In the genomic region with DNA sequence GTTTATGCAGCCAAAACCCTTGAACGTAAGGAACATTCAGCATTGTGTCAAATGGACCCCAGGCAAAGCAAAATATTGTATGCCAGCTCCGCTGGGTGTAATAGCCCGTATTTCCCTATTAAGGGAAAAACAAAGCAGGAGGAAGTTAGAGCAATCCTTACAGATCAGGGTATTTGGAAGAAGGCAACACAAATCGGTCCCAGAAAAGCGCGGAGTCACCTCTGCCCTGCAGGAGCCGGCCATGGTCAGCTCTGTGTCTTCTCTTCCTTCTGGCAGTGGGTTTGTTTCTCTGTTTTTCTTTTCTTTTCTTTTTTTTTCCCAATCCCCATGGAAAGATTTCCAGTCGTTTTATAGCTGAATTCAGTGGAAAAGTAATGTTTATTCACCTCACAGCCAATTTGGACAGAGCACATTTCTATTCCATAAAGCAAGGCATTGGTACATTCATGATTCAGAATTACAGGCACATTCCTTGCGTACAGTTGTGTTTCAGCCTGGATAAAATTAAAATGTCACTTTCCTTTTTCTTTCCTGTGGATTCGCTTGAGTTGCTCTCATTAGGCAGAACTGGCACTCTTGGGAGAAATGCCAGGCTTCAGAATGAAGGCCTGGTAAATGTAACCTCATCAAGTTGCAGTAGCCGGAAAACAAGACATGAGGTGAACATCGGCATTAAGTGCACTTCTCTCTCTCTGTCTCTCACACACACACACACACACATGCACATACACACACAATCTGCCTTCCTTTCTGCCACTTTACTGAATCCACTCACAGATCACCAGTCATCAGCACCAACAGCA, we compare ENCODE assay signal across 14 cellular contexts.
DNase-seq lines count a peak whose midpoint lies in the region; ATAC-seq and TF ChIP-seq lines count a peak whose summit lies in the region.
"Had no signal": no experiment of that assay in that cellular context is flagged by ENCODE, and none has a peak within 500 bp of the region (broad histone marks: within the 10 kb centered on the region; RNA-seq: fewer than 3 reads in every experiment).

No MANE protein-coding gene starts in this region.

- no peak overlapping the region for H3K4me2 ChIP-seq in mesenchymal stem cell (ENCODE audit: low read length, poor library complexity, severe bottlenecking)

- H3K36me3 ChIP-seq in ACC112 (ENCODE audit: insufficient read depth, low read length) = peaks cover 7% of the 10 kb centered on the region; the same call in 1 of the 2 replicates
- H3K36me3 ChIP-seq in mesenchymal stem cell (ENCODE audit: control insufficient read depth in 1 of 2, insufficient read depth in 2 of 2, low read depth in 1 of 2, low read length in 2 of 2) = peaks cover 0 to 5% of the 10 kb centered on the region in 2 experiments
- H3K36me3 ChIP-seq: neutrophil had no signal

- H3K79me1 ChIP-seq in mesenchymal stem cell (replicated peaks; ENCODE audit: low read length, poor library complexity, severe bottlenecking) = peaks cover 1% of the 10 kb centered on the region

- H2AK5ac ChIP-seq in mesenchymal stem cell (ENCODE audit: low read length, severe bottlenecking) = peak overlapping the region; percentile 86

- H2AFZ ChIP-seq in ACC112 (ENCODE audit: low read length, unreplicated experiment) = no peak overlapping the region
- H2AFZ ChIP-seq in mesenchymal stem cell (ENCODE audit: low read depth, low read length) = no peak overlapping the region

- no peak for ATAC-seq in HG03039 (IDR thresholded peaks at IDR 0.05; ENCODE audit: unreplicated experiment)
- ATAC-seq: stimulated activated naive CD8-positive, alpha-beta T cell treated with anti-CD3 and anti-CD28 coated beads, Interleukin-15, amount 100 ng/mL, for 72 hours had no signal

- DNase-seq in LHCN-M2 (ENCODE audit: low read depth) = peak; percentile 48
- DNase-seq in cerebellum (ENCODE audit: low spot score) = peak; percentile 14
- DNase-seq in mesenchymal stem cell = peak; percentile 13
- DNase-seq in COR-L47 (lab: John Stamatoyannopoulos, UW) = no peak
- no peak for DNase-seq in amygdala (lab: John Stamatoyannopoulos, UW)
- no peak for DNase-seq in GM13976 (ENCODE audit: low spot score)
- DNase-seq: DMS53; NCI-H2227 treated with DMSO at 0.1 percent for 48 hours; small intestine; stimulated activated naive CD8-positive, alpha-beta T cell treated with anti-CD3 and anti-CD28 coated beads, Interleukin-15, amount 100 ng/mL, for 72 hours had no signal

- TF ChIP-seq CTCF in GM13976 (IDR thresholded peaks at IDR 0.05; ENCODE audit: borderline replicate concordance, control extremely low read depth, extremely low read depth, insufficient read depth, missing control alignments) = no peak

- H3K4me3 ChIP-seq in ACC112 (ENCODE audit: low read depth, low read length) (no peak overlapping the region), mesenchymal stem cell (ENCODE audit: insufficient read depth in 1 of 2, low read depth in 1 of 2, low read length in 2 of 2) (peak overlapping the region in 1 of 2 experiments; percentile 42)
- H3K4me3 ChIP-seq: lung had no signal

- H2BK5ac ChIP-seq in mesenchymal stem cell (ENCODE audit: low read depth, low read length, poor library complexity, severe bottlenecking) = no peak overlapping the region

- H2BK120ac ChIP-seq in mesenchymal stem cell (ENCODE audit: low read depth, low read length) = no peak overlapping the region

- 86% methylated on average over 12 of the region's 12 CpGs for WGBS in mesenchymal stem cell

- H2BK12ac ChIP-seq in mesenchymal stem cell (ENCODE audit: low read length in 2 of 2) = peak overlapping the region; percentile 32 to 92

- peaks cover 24% of the 10 kb centered on the region for H3K4me1 ChIP-seq in ACC112 (ENCODE audit: control insufficient read depth, insufficient read depth, low read length, unreplicated experiment)
- H3K4me1 ChIP-seq in mesenchymal stem cell (ENCODE audit: control insufficient read depth, insufficient read depth, low read depth, low read length) = peaks cover 16% of the 10 kb centered on the region

- H3K18ac ChIP-seq in mesenchymal stem cell (ENCODE audit: low read depth in 1 of 2, low read length in 2 of 2) = peak overlapping the region in 1 of 2 experiments; percentile 23

- H3K79me2 ChIP-seq in ACC112 (ENCODE audit: control insufficient read depth, insufficient read depth, low read length, unreplicated experiment) = no peaks in the 10 kb centered on the region

- H2BK15ac ChIP-seq in mesenchymal stem cell (ENCODE audit: low read depth, poor library complexity, severe bottlenecking) = no peak overlapping the region

- H4K8ac ChIP-seq in mesenchymal stem cell (ENCODE audit: low read length) = peak overlapping the region; percentile 10

- peak overlapping the region; percentile 38 for H3K9ac ChIP-seq in mesenchymal stem cell (ENCODE audit: low read length)

- no peak overlapping the region for H4K91ac ChIP-seq in mesenchymal stem cell (ENCODE audit: low read length)

- H3K27ac ChIP-seq in ACC112 (ENCODE audit: low read depth, low read length) = peak overlapping the region; percentile 82
- peak overlapping the region; percentile 55 for H3K27ac ChIP-seq in mesenchymal stem cell (ENCODE audit: low read length, poor library complexity, severe bottlenecking)
- H3K27ac ChIP-seq: neutrophil had no signal

- H3K27me3 ChIP-seq in ACC112 (ENCODE audit: insufficient read depth, low read length) (no peaks in the 10 kb centered on the region), mesenchymal stem cell (ENCODE audit: control insufficient read depth in 1 of 2, insufficient read depth in 1 of 2, low read length in 2 of 2) (no peaks in the 10 kb centered on the region)
- H3K27me3 ChIP-seq: neutrophil had no signal

- H3K14ac ChIP-seq in mesenchymal stem cell (ENCODE audit: low read length in 2 of 2) = no peak overlapping the region

- H3K23ac ChIP-seq in mesenchymal stem cell (ENCODE audit: low read length in 2 of 2) = no peak overlapping the region

- H3K4ac ChIP-seq in mesenchymal stem cell (ENCODE audit: low read depth in 1 of 2, low read length in 2 of 2) = no peak overlapping the region

- peaks cover 7% of the 10 kb centered on the region for H3K9me3 ChIP-seq in mesenchymal stem cell (ENCODE audit: control insufficient read depth, low read length)
- H3K9me3 ChIP-seq: neutrophil had no signal

- in situ Hi-C loops in GM13976 (cut with MboI; ENCODE audit: low sequenced_read_pairs, unreplicated experiment) = no loop called here

Comparison
In these comparisons a context has a peak if more than half of its experiments do, and no peak if none do; other contexts are left out.
1. DNase-seq: peak in LHCN-M2 (single experiment), cerebellum (single experiment) and mesenchymal stem cell (single experiment); none in COR-L47 (single experiment), amygdala (0 of 56) and GM13976 (single experiment).